Comparison of ENCODE assay signal across 15 cellular contexts in the genomic region with DNA sequence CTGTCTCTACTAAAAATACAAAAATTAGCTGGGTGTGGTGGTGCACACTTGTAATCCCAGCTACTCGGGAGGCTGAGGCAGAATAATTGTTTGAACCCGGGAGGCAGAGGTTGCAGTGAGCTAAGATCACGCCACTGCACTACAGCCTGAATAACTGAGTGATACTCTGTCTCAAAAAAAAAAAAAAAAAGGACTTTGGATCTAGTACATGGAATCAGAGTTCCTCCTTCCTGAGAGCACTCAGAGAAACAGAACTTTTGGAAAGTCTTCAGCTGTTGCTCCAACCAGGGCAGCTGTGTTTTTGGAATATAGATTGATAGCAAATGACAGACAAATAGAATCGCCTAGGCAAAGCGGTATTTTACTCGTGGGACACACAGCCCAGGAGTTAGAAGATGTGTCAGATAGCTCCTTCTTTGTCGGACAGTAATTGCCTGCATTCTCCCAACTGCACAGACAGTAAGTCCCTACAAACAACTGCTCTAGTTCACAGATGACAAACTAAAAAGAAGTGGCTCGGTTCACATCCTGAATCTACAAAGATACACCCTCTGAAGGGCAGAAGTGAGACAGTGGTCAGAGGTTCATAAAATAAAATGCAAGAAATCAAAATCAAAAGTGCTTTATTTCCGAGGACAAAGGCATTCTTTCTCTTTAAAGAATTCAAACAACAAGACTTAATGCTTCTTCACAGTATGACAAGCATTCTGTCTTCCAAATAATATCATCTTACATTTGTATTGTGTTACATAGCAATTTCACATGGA. TPM values are rescaled to one million over a fixed set of nuclear protein-coding genes. Genes with fewer than 3 reads are reported as not detected.
DNase-seq lines count a peak whose midpoint lies in the region; ATAC-seq, FAIRE-seq and TF ChIP-seq lines count a peak whose summit lies in the region.
"Had no signal": no experiment of that assay in that cellular context is flagged by ENCODE, and none has a peak within 500 bp of the region (broad histone marks: within the 10 kb centered on the region; RNA-seq: fewer than 3 reads in every experiment).

No MANE protein-coding gene starts in this region.

- FAIRE-seq in astrocyte (lab: Jason Lieb, UNC), result no peak
- FAIRE-seq: colon had no signal

- peaks cover 7% of the 10 kb centered on the region for H3K4me1 ChIP-seq in astrocyte (ENCODE audit: insufficient read depth, low read length)

- H3K4me1 Mint-ChIP-seq in astrocyte (ENCODE audit: low read depth, unreplicated experiment), result peaks cover 36% of the 10 kb centered on the region
- peaks cover 29 to 81% of the 10 kb centered on the region in 2 donors for H3K4me1 Mint-ChIP-seq in stimulated activated naive B cell treated with anti-CD40 and anti-IgM and Interleukin-4, amounts not matched to agents 10 μg/mL and 1 μg/mL and 100 μg/mL, for 72 hours

- H2AFZ ChIP-seq in astrocyte (ENCODE audit: low read depth, low read length), result no peak overlapping the region

- H3K27ac ChIP-seq in HL-60 (replicated peaks) (0 out of 2 replicates have a peak overlapping the region, but pooled peaks have one; percentile 1), astrocyte (ENCODE audit: low read depth, low read length) (no peak overlapping the region)

- no peaks in the 10 kb centered on the region for H3K27me3 Mint-ChIP-seq in astrocyte (ENCODE audit: low read depth, unreplicated experiment)
- no peaks in the 10 kb centered on the region for H3K27me3 Mint-ChIP-seq in stimulated activated naive B cell treated with anti-CD40 and anti-IgM and Interleukin-4, amounts not matched to agents 10 μg/mL and 1 μg/mL and 100 μg/mL, for 72 hours
- H3K27me3 Mint-ChIP-seq: activated CD4-positive, alpha-beta memory T cell treated with anti-CD3 and anti-CD28 coated beads for 36 hours; IgD-negative memory B cell had no signal

- H3K4me3 ChIP-seq in HL-60 (replicated peaks; ENCODE audit: insufficient read depth, low read length) (no peak overlapping the region), astrocyte (ENCODE audit: insufficient read depth, low read depth, low read length) (no peak overlapping the region)

- no peak for ATAC-seq in stimulated activated naive B cell treated with anti-CD40 and anti-IgM and Interleukin-4, amounts not matched to agents 10 μg/mL and 1 μg/mL and 100 μg/mL, for 72 hours (replicated peaks)
- ATAC-seq in GM19395 (IDR thresholded peaks at IDR 0.05; ENCODE audit: unreplicated experiment), result no peak

- no peak overlapping the region for H3K4me2 ChIP-seq in astrocyte (ENCODE audit: low read length)

- H3K9me3 ChIP-seq in astrocyte (ENCODE audit: insufficient read depth, low read depth, low read length), result no peaks in the 10 kb centered on the region

- peaks cover 75% of the 10 kb centered on the region for H3K79me2 ChIP-seq in astrocyte (ENCODE audit: insufficient read depth, low read length)

- H3K36me3 ChIP-seq in astrocyte (ENCODE audit: insufficient read depth, low read length), result peaks cover 11% of the 10 kb centered on the region

- H3K36me3 Mint-ChIP-seq in astrocyte (ENCODE audit: low read depth, unreplicated experiment), result peaks cover 5% of the 10 kb centered on the region
- peaks cover 33 to 58% of the 10 kb centered on the region in 2 donors for H3K36me3 Mint-ChIP-seq in stimulated activated naive B cell treated with anti-CD40 and anti-IgM and Interleukin-4, amounts not matched to agents 10 μg/mL and 1 μg/mL and 100 μg/mL, for 72 hours

- H3K9me3 Mint-ChIP-seq in astrocyte (ENCODE audit: unreplicated experiment), result no peaks in the 10 kb centered on the region
- no peaks in the 10 kb centered on the region for H3K9me3 Mint-ChIP-seq in stimulated activated naive B cell treated with anti-CD40 and anti-IgM and Interleukin-4, amounts not matched to agents 10 μg/mL and 1 μg/mL and 100 μg/mL, for 72 hours
- H3K9me3 Mint-ChIP-seq: activated CD4-positive, alpha-beta memory T cell treated with anti-CD3 and anti-CD28 coated beads for 36 hours; IgD-negative memory B cell had no signal

- no peak for TF ChIP-seq CTCF in HL-60 (IDR thresholded peaks at IDR 0.05; ENCODE audit: insufficient read depth, low read length)
- no peak for TF ChIP-seq CTCF in astrocyte (IDR thresholded peaks at IDR 0.05; ENCODE audit: insufficient read depth, low read depth, low read length)

- no peak overlapping the region for H3K4me3 Mint-ChIP-seq in astrocyte (ENCODE audit: unreplicated experiment)
- H3K4me3 Mint-ChIP-seq in stimulated activated naive B cell treated with anti-CD40 and anti-IgM and Interleukin-4, amounts not matched to agents 10 μg/mL and 1 μg/mL and 100 μg/mL, for 72 hours, result no peak overlapping the region
- H3K4me3 Mint-ChIP-seq: activated CD4-positive, alpha-beta memory T cell treated with anti-CD3 and anti-CD28 coated beads for 36 hours; IgD-negative memory B cell had no signal

- DNase-seq in HL-60 (ENCODE audit: low read depth in 1 of 2, low spot score in 1 of 2), result no peak
- no peak for DNase-seq in astrocyte (ENCODE audit: low read depth)
- DNase-seq in medulla oblongata (ENCODE audit: extremely low spot score), result peak; percentile 61
- DNase-seq in stimulated activated naive B cell treated with anti-CD40 and anti-IgM and Interleukin-4, amounts not matched to agents 10 μg/mL and 1 μg/mL and 100 μg/mL, for 72 hours, result no peak
- no peak for DNase-seq in NCI-H1417 treated with DMSO at 0.1 percent for 48 hours (lab: John Stamatoyannopoulos, UW)
- DNase-seq in NCI-H187 (lab: John Stamatoyannopoulos, UW), result no peak
- DNase-seq: activated CD4-positive, alpha-beta memory T cell treated with anti-CD3 and anti-CD28 coated beads for 36 hours; activated naive CD4-positive, alpha-beta T cell; NCI-H1436; NCI-H510A; stimulated activated CD4-positive, alpha-beta T cell treated with anti-CD3 and anti-CD28 coated beads, Interleukin-2, amount 100 ng/mL, for 24 hours; stimulated activated naive CD8-positive, alpha-beta T cell treated with anti-CD3 and anti-CD28 coated beads, Interleukin-15, Interleukin-2, amounts not matched to agents 100 U/mL and 50 U/mL, for 24 hours had no signal

- H4K20me1 ChIP-seq in astrocyte (ENCODE audit: insufficient read depth, low read length), result peaks cover 46% of the 10 kb centered on the region

- H3K27me3 ChIP-seq in HL-60 (ENCODE audit: insufficient read depth, poor library complexity, severe bottlenecking) (no peaks in the 10 kb centered on the region), astrocyte (ENCODE audit: insufficient read depth, low read length) (no peaks in the 10 kb centered on the region)

- peak overlapping the region; percentile 48 for H3K27ac Mint-ChIP-seq in astrocyte (ENCODE audit: unreplicated experiment)
- peak overlapping the region; percentile 25 for H3K27ac Mint-ChIP-seq in stimulated activated naive B cell treated with anti-CD40 and anti-IgM and Interleukin-4, amounts not matched to agents 10 μg/mL and 1 μg/mL and 100 μg/mL, for 72 hours
- H3K27ac Mint-ChIP-seq: activated CD4-positive, alpha-beta memory T cell treated with anti-CD3 and anti-CD28 coated beads for 36 hours had no signal

- H3K9ac ChIP-seq in astrocyte (ENCODE audit: low read length), result no peak overlapping the region

RNA-seq across cellular contexts. Expression of a gene that starts 17.1 kb away (rescaled TPM):
- 45.2 and 56.3 TPM in 2 replicates for total RNA-seq in astrocyte

RNA-seq across cellular contexts. Expression of a gene that starts 32.5 kb away (rescaled TPM):
- total RNA-seq in astrocyte, result 331 and 359 TPM in 2 replicates
